8 cellular contexts compared by ENCODE assay signal in the genomic region with DNA sequence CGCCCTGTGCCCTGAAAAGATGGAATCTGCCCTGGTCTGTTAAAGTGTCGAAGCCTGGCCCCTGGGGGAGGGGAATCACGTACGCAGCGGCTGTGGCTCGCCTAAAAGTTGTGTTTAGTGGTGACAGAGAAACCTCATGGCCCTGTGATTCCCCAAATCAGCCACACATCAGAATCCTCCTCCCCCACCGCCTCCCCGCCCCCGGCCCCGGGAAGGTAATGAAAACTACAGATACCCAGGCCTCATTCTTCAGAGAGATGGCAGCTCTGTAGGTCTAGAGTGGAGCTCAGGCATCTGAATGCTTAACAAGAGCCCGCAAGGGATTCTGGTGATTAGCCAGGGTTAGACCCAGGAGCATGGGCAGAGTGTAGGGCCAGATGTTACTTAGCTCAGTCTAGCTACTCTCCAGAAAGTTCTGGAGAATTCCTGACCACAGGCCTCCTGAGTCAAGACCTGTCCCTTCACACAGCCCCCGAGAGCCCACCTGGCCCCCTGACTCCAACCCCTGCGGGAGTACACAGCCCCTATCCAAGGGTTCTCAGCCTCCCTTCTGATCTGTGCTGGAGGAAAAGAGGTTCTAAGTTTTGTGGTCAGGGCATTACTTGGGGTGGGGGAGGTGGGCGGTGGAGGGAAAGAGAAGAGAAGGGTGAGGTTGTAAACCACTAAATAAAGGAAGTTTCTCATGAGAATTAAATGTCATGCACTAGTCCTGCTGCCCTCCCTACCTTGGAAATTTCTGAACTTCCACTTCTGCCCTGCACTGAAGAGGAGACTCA.
DNase-seq lines count a peak whose midpoint lies in the region; ATAC-seq and TF ChIP-seq lines count a peak whose summit lies in the region.
"Had no signal": no experiment of that assay in that cellular context is flagged by ENCODE, and none has a peak within 500 bp of the region (broad histone marks: within the 10 kb centered on the region; RNA-seq: fewer than 3 reads in every experiment).

No MANE protein-coding gene starts in this region.

- TF ChIP-seq CTCF in esophagus squamous epithelium (IDR thresholded peaks at IDR 0.05), result no peak
- no peak for TF ChIP-seq CTCF in spleen (IDR thresholded peaks at IDR 0.05 in 8 of 11, conservative IDR thresholded peaks at IDR 0.05 in 3 of 11)
- TF ChIP-seq CTCF in type B pancreatic cell (conservative IDR thresholded peaks at IDR 0.05), result no peak

- TF ChIP-seq POLR2A in esophagus squamous epithelium (IDR thresholded peaks at IDR 0.05) (no peak), spleen (IDR thresholded peaks at IDR 0.05) (no peak)

- peaks cover 67% of the 10 kb centered on the region for H3K36me3 Mint-ChIP-seq in activated CD8-positive, alpha-beta T cell treated with anti-CD3 and anti-CD28 coated beads, Interleukin-2, amount 10 ng/mL, durations not matched to agents 7 days and 5 days (ENCODE audit: low read depth)
- no peaks in the 10 kb centered on the region for H3K36me3 Mint-ChIP-seq in type B pancreatic cell

- 41 to 86% methylated on average over 3 to 9 of the region's 14 CpGs for WGBS in esophagus squamous epithelium, 2 donors
- 34 to 40% (median 36%) methylated on average over 11 to 14 of the region's 14 CpGs for WGBS in spleen, 5 donors

- no peaks in the 10 kb centered on the region for H3K9me3 Mint-ChIP-seq in activated CD8-positive, alpha-beta T cell treated with anti-CD3 and anti-CD28 coated beads, Interleukin-2, amount 10 ng/mL, durations not matched to agents 7 days and 5 days (ENCODE audit: insufficient read depth)
- H3K9me3 Mint-ChIP-seq in type B pancreatic cell, result no peaks in the 10 kb centered on the region

- H3K27ac Mint-ChIP-seq in activated CD8-positive, alpha-beta T cell treated with anti-CD3 and anti-CD28 coated beads, Interleukin-2, amount 10 ng/mL, durations not matched to agents 7 days and 5 days, result peak overlapping the region; percentile 95
- no peak overlapping the region for H3K27ac Mint-ChIP-seq in type B pancreatic cell

- peaks cover 3 to 64% (median 15%) of the 10 kb centered on the region in 3 donors for H3K4me1 ChIP-seq in esophagus squamous epithelium
- peaks cover 18 to 78% (median 61%) of the 10 kb centered on the region in 6 donors for H3K4me1 ChIP-seq in spleen

- CTCF ChIA-PET in activated CD8-positive, alpha-beta T cell treated with anti-CD3 and anti-CD28 coated beads, Interleukin-2, amount 10 ng/mL, durations not matched to agents 7 days and 5 days (lab: Charles Lee), result interaction anchor here (0.7 to 2.7 kb wide), 11 partner anchors 9 to 171 kb away, joined by 3 to 11 read pairs (median 3); a partner anchor contains a TSS

- in situ Hi-C loops in KBM-7 (cut with MboI; ENCODE audit: low pct_unique_long_range_greater_than_20kb, low sequenced_read_pairs), result no loop called here

- intact Hi-C loops in esophagus squamous epithelium (cut with DNase I) (no loop called here), spleen (cut with DNase I; ENCODE audit: low total_unique reads) (no loop called here)

- H3K36me3 ChIP-seq in esophagus squamous epithelium (no peaks in the 10 kb centered on the region), spleen (peaks cover 0 to 78% (median 17%) of the 10 kb centered on the region in 6 donors)
- H3K36me3 ChIP-seq: cardiac muscle cell had no signal

- peaks cover 65% of the 10 kb centered on the region for H3K4me1 Mint-ChIP-seq in activated CD8-positive, alpha-beta T cell treated with anti-CD3 and anti-CD28 coated beads, Interleukin-2, amount 10 ng/mL, durations not matched to agents 7 days and 5 days (ENCODE audit: low read depth)
- H3K4me1 Mint-ChIP-seq in type B pancreatic cell (ENCODE audit: unreplicated experiment), result peaks cover 48% of the 10 kb centered on the region

- peak; percentile 35 for ATAC-seq in GM19463 (IDR thresholded peaks at IDR 0.05; ENCODE audit: unreplicated experiment)
- ATAC-seq in activated CD8-positive, alpha-beta T cell treated with anti-CD3 and anti-CD28 coated beads, Interleukin-2, amount 10 ng/mL, durations not matched to agents 7 days and 5 days, result peak; percentile 66

- H3K9me3 ChIP-seq in esophagus squamous epithelium (no peaks in the 10 kb centered on the region), spleen (no peaks in the 10 kb centered on the region)

- H3K27me3 Mint-ChIP-seq in activated CD8-positive, alpha-beta T cell treated with anti-CD3 and anti-CD28 coated beads, Interleukin-2, amount 10 ng/mL, durations not matched to agents 7 days and 5 days (ENCODE audit: low read depth), result no peaks in the 10 kb centered on the region
- H3K27me3 Mint-ChIP-seq in type B pancreatic cell, result peaks cover 11% of the 10 kb centered on the region

- peak; percentile 85 for DNase-seq in KBM-7
- peak; percentile 73 for DNase-seq in activated CD8-positive, alpha-beta T cell treated with anti-CD3 and anti-CD28 coated beads, Interleukin-2, amount 10 ng/mL, durations not matched to agents 7 days and 5 days
- DNase-seq in esophagus squamous epithelium (lab: John Stamatoyannopoulos, UW), result no peak
- DNase-seq in spleen, result peak; percentile 84
- DNase-seq in NCI-H1694 treated with DMSO at 0.1 percent for 48 hours (lab: John Stamatoyannopoulos, UW), result no peak
- DNase-seq in type B pancreatic cell (ENCODE audit: extremely low spot score, unreplicated experiment), result no peak

- H3K4me3 Mint-ChIP-seq in activated CD8-positive, alpha-beta T cell treated with anti-CD3 and anti-CD28 coated beads, Interleukin-2, amount 10 ng/mL, durations not matched to agents 7 days and 5 days, result peak overlapping the region; percentile 83
- no peak overlapping the region for H3K4me3 Mint-ChIP-seq in type B pancreatic cell

- POLR2A ChIA-PET in activated CD8-positive, alpha-beta T cell treated with anti-CD3 and anti-CD28 coated beads, Interleukin-2, amount 10 ng/mL, durations not matched to agents 7 days and 5 days (lab: Charles Lee), result interaction anchor here (0.7 to 2.6 kb wide), 10 partner anchors 14 to 123 kb away, joined by 3 to 18 read pairs (median 4); a partner anchor contains a TSS

- peak overlapping the region; percentile 59 to 89 (median 83) for H3K27ac ChIP-seq in esophagus squamous epithelium
- H3K27ac ChIP-seq in spleen, result peak overlapping the region; percentile 76 to 94 (median 88)
- H3K27ac ChIP-seq: cardiac muscle cell had no signal

- peak overlapping the region; percentile 48 to 67 (median 53) for H3K4me3 ChIP-seq in esophagus squamous epithelium
- peak overlapping the region; percentile 27 to 77 (median 43) for H3K4me3 ChIP-seq in spleen
- H3K4me3 ChIP-seq: cardiac muscle cell had no signal

- H3K27me3 ChIP-seq in esophagus squamous epithelium (no peaks in the 10 kb centered on the region), spleen (replicated peaks in 1 of 7) (no peaks in the 10 kb centered on the region)
- H3K27me3 ChIP-seq: cardiac muscle cell had no signal

Comparison
In these comparisons a context has a peak if more than half of its experiments do, and no peak if none do; other contexts are left out.
1. DNase-seq: peak in KBM-7 (single experiment), activated CD8-positive, alpha-beta T cell treated with anti-CD3 and anti-CD28 coated beads, Interleukin-2, amount 10 ng/mL, durations not matched to agents 7 days and 5 days (single experiment) and spleen (single experiment); none in esophagus squamous epithelium (single experiment), NCI-H1694 treated with DMSO at 0.1 percent for 48 hours (single experiment) and type B pancreatic cell (single experiment).